In the genomic region with DNA sequence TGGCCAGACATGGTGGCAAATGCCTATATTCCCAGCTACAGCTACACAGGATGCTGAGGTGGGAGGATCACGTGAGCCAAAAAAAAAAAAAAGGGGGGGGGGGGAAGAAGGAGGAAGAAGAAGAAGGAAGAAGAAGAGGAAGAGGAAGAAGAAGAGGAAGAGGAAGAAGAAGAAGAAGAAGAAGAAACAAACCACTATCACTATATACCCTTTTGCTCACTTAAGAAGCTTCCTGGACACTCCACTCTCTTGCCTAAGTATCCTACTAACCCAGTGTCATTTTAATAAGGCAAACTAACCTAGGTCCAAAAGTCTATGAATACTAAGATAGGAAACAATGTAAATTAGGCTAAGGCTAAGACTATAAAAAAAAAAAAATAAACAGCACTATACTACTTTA, we compare ENCODE assay signal across 26 cellular contexts. TPM values are rescaled to one million over a fixed set of nuclear protein-coding genes. Genes with fewer than 3 reads are reported as not detected.
"Had no signal": no experiment of that assay in that cellular context is flagged by ENCODE, and none has a peak within 500 bp of the region (broad histone marks: within the 10 kb centered on the region; RNA-seq: fewer than 3 reads in every experiment).

No MANE protein-coding gene starts in this region.

- DNase-seq: dorsolateral prefrontal cortex; effector CD8-positive, alpha-beta T cell; gastrocnemius medialis; heart right ventricle; hypothalamus; islet precursor cell; mammary epithelial cell; mucosa of descending colon; naive thymus-derived CD8-positive, alpha-beta T cell; psoas muscle; retina; spleen; stimulated activated CD4-positive, alpha-beta T cell treated with anti-CD3 and anti-CD28 coated beads, Interleukin-15, amount 100 ng/mL, for 24 hours; stimulated activated CD4-positive, alpha-beta T cell treated with anti-CD3 and anti-CD28 coated beads, Interleukin-1b, Interleukin-23, amount 100 ng/mL, for 48 hours; stimulated activated CD4-positive, alpha-beta T cell treated with anti-CD3 and anti-CD28 coated beads, Interleukin-4, amount 100 ng/mL, for 24 hours; upper lobe of right lung had no signal

- H3K4me1 ChIP-seq: esophagus muscularis mucosa, gastrocnemius medialis, heart right ventricle, upper lobe of right lung had no signal

- ATAC-seq: gastrocnemius medialis; heart right ventricle; left lobe of liver; mucosa of descending colon; naive thymus-derived CD8-positive, alpha-beta T cell; psoas muscle; sciatic nerve; stimulated activated memory B cell treated with anti-CD40 and anti-IgM and Interleukin-4, amounts not matched to agents 10 μg/mL and 1 μg/mL and 100 μg/mL, for 72 hours; upper lobe of right lung had no signal

- H3K27me3 ChIP-seq: dorsolateral prefrontal cortex, esophagus muscularis mucosa, gastrocnemius medialis, heart right ventricle, neutrophil, spleen, tibial nerve, upper lobe of right lung, vagina had no signal

- H3K4me3 ChIP-seq: dorsolateral prefrontal cortex, esophagus muscularis mucosa, gastrocnemius medialis, heart right ventricle, mucosa of descending colon, psoas muscle, spleen, tibial nerve, upper lobe of right lung, vagina had no signal

- H3K36me3 ChIP-seq: gastrocnemius medialis, upper lobe of right lung, vagina had no signal

- H3K9me3 ChIP-seq: esophagus muscularis mucosa, gastrocnemius medialis, heart right ventricle, mucosa of descending colon, neutrophil, psoas muscle, spleen, tibial nerve, upper lobe of right lung, vagina had no signal

- FAIRE-seq: endometrium had no signal

- H3K27ac ChIP-seq: dorsolateral prefrontal cortex, epithelial cell of prostate, esophagus muscularis mucosa, heart right ventricle, neutrophil, psoas muscle, spleen, tibial nerve, upper lobe of right lung, vagina had no signal

RNA-seq across cellular contexts. Expression of a gene that starts 59.0 kb away (rescaled TPM):
- total RNA-seq: osteoblast had no signal
- polyA plus RNA-seq: naive thymus-derived CD8-positive, alpha-beta T cell had no signal
